ENCODE assay signal across 8 cellular contexts in genomic region chr2:201127570-201127969, GRCh38. TPM values are rescaled to one million over a fixed set of nuclear protein-coding genes. Genes with fewer than 3 reads are reported as not detected.
A peak's percentile ranks its signal among the peaks of the same experiment; 100 is the strongest.
DNase-seq lines count a peak whose midpoint lies in the region; TF ChIP-seq lines count a peak whose summit lies in the region.

No MANE protein-coding gene starts in this region.

- H3K4me1 ChIP-seq in neural progenitor cell, result peaks cover 11% of the 10 kb centered on the region

- POLR2A ChIA-PET in AG04449 (lab: Yijun Ruan, JAX), result no interaction called here

- no peaks in the 10 kb centered on the region for H3K36me3 Mint-ChIP-seq in neural progenitor cell

- H3K4me2 ChIP-seq in neural progenitor cell, result no peak overlapping the region

- CTCF ChIA-PET in AG04449 (lab: Yijun Ruan, JAX), result interaction anchor here (0.7 kb wide), 1 partner anchor 59 kb away, joined by 3 read pairs; no protein-coding TSS in a partner anchor

- TF ChIP-seq CTCF in AG04449 (IDR thresholded peaks at IDR 0.05; ENCODE audit: insufficient read depth, low read length, missing control alignments) (no peak), fibroblast of pulmonary artery (IDR thresholded peaks at IDR 0.05; ENCODE audit: low read length, missing control alignments) (no peak), neural progenitor cell (IDR thresholded peaks at IDR 0.05) (no peak)

- H3K27ac Mint-ChIP-seq in neural progenitor cell, result no peak overlapping the region

- no peak for DNase-seq in AG04449 (ENCODE audit: low read depth, low spot score)
- peak; percentile 57 for DNase-seq in Jurkat, Clone E6-1 (ENCODE audit: low read depth, low spot score)
- DNase-seq in activated effector memory CD4-positive, alpha-beta T cell treated with Interleukin-2 at 50 U/mL for 16 hours, result peak; percentile 24
- peak; percentile 75 for DNase-seq in fibroblast of pulmonary artery (ENCODE audit: low read depth)
- peak; percentile 84 for DNase-seq in pulmonary artery endothelial cell (ENCODE audit: low read depth, low spot score)
- DNase-seq in GDM1 (lab: John Stamatoyannopoulos, UW), result no peak
- no peak for DNase-seq in DMS79 treated with DMSO at 0.1 percent for 48 hours (lab: John Stamatoyannopoulos, UW)
- DNase-seq in neural progenitor cell (ENCODE audit: low spot score), result no peak

- H3K9me3 ChIP-seq in neural progenitor cell (ENCODE audit: low read depth), result no peaks in the 10 kb centered on the region

- no peaks in the 10 kb centered on the region for H4K20me1 ChIP-seq in neural progenitor cell (ENCODE audit: low read depth)

- no peak overlapping the region for H2AFZ ChIP-seq in neural progenitor cell (replicated peaks)

- H3K4me3 Mint-ChIP-seq in neural progenitor cell, result no peak overlapping the region

- peaks cover 4% of the 10 kb centered on the region for H3K27me3 Mint-ChIP-seq in neural progenitor cell (ENCODE audit: insufficient read depth, low read depth)

- no peaks in the 10 kb centered on the region for H3K36me3 ChIP-seq in neural progenitor cell

- no peaks in the 10 kb centered on the region for H3K27me3 ChIP-seq in neural progenitor cell

- no peaks in the 10 kb centered on the region for H3K9me3 Mint-ChIP-seq in neural progenitor cell

- H3K9ac ChIP-seq in neural progenitor cell, result no peak overlapping the region

- H3K4me3 ChIP-seq in AG04449 (ENCODE audit: low read depth, low read length), result peak overlapping the region; percentile 9
- H3K4me3 ChIP-seq in Jurkat, Clone E6-1 (ENCODE audit: low read length), result no peak overlapping the region
- peak overlapping the region; percentile 21 for H3K4me3 ChIP-seq in fibroblast of pulmonary artery (replicated peaks; ENCODE audit: low read depth, low read length)
- no peak overlapping the region for H3K4me3 ChIP-seq in neural progenitor cell

- H3K79me2 ChIP-seq in neural progenitor cell (ENCODE audit: low read depth), result no peaks in the 10 kb centered on the region

- H3K4me1 Mint-ChIP-seq in neural progenitor cell, result peaks cover 14% of the 10 kb centered on the region

- H3F3A ChIP-seq in neural progenitor cell (ENCODE audit: low read depth), result no peaks in the 10 kb centered on the region

- H3K27ac ChIP-seq in neural progenitor cell, result no peak overlapping the region

RNA-seq across cellular contexts. Expression of gene CFLAR, which starts 11.6 kb away (rescaled TPM):
- polyA plus RNA-seq in Jurkat, Clone E6-1 (2012; ENCODE audit: insufficient read depth, insufficient read length), result 28.6 TPM
- 228 and 323 TPM in 2 replicates for total RNA-seq in pulmonary artery endothelial cell
- 10.9 and 11.4 TPM in 2 replicates for total RNA-seq in neural progenitor cell (ENCODE audit: low replicate concordance)

RNA-seq across cellular contexts. Expression of gene CASP10, which starts 55.4 kb away (rescaled TPM):
- 3.7 TPM for polyA plus RNA-seq in Jurkat, Clone E6-1 (2012; ENCODE audit: insufficient read depth, insufficient read length)
- total RNA-seq in pulmonary artery endothelial cell (24.2 and 50.4 TPM in 2 replicates), neural progenitor cell (ENCODE audit: low replicate concordance) (1.4 and 2.2 TPM in 2 replicates)

RNA-seq across cellular contexts. Expression of gene NDUFB3, which starts 55.8 kb away (rescaled TPM):
- polyA plus RNA-seq in Jurkat, Clone E6-1 (2012; ENCODE audit: insufficient read depth, insufficient read length), result 229 TPM
- 89.2 and 90.5 TPM in 2 replicates for total RNA-seq in pulmonary artery endothelial cell
- total RNA-seq in neural progenitor cell (ENCODE audit: low replicate concordance), result 50.1 and 125 TPM in 2 replicates

RNA-seq across cellular contexts. Expression of gene HYCC2, which starts 56.1 kb away (rescaled TPM):
- polyA plus RNA-seq in Jurkat, Clone E6-1 (2012; ENCODE audit: insufficient read depth, insufficient read length), result 5.3 TPM
- total RNA-seq in pulmonary artery endothelial cell (11.6 and 16.2 TPM in 2 replicates), neural progenitor cell (ENCODE audit: low replicate concordance) (6.8 and 9.1 TPM in 2 replicates)

Comparison
In these comparisons a context has a peak if more than half of its experiments do, and no peak if none do; other contexts are left out.
1. DNase-seq: peak in Jurkat, Clone E6-1 (single experiment), activated effector memory CD4-positive, alpha-beta T cell treated with Interleukin-2 at 50 U/mL for 16 hours (single experiment), fibroblast of pulmonary artery (single experiment) and pulmonary artery endothelial cell (single experiment); none in AG04449 (single experiment), GDM1 (single experiment), DMS79 treated with DMSO at 0.1 percent for 48 hours (single experiment) and neural progenitor cell (single experiment).
2. H3K4me3 ChIP-seq: peak in AG04449 (single experiment) and fibroblast of pulmonary artery (single experiment); none in Jurkat, Clone E6-1 (single experiment) and neural progenitor cell (single experiment).
3. RNA of gene CFLAR, which starts 11.6 kb away (total RNA-seq): 228 to 323 TPM in pulmonary artery endothelial cell; 10.9 to 11.4 TPM in neural progenitor cell; every median in the first group is over 10 times any median in the second.